ENCODE assay signal across 8 cellular contexts in genomic region chr5:151253604-151253948, GRCh38. TPM values are rescaled to one million over a fixed set of nuclear protein-coding genes. Genes with fewer than 3 reads are reported as not detected.
DNase-seq lines count a peak whose midpoint lies in the region; ATAC-seq, FAIRE-seq and TF ChIP-seq lines count a peak whose summit lies in the region.

No MANE protein-coding gene starts in this region.

- H3K4me1 Mint-ChIP-seq in CD4-positive, CD25-positive, alpha-beta regulatory T cell = peaks cover 9 to 53% (median 35%) of the 10 kb centered on the region in 4 donors

- no peak for ATAC-seq in CD4-positive, CD25-positive, alpha-beta regulatory T cell (ENCODE audit: low read depth in 2 of 2)
- no peak for ATAC-seq in HG02642 (IDR thresholded peaks at IDR 0.05; ENCODE audit: poor library complexity, unreplicated experiment)
- ATAC-seq in HG02840 (IDR thresholded peaks at IDR 0.05; ENCODE audit: low FRiP score, unreplicated experiment) = no peak

- H3K4me3 Mint-ChIP-seq in CD4-positive, CD25-positive, alpha-beta regulatory T cell = peak overlapping the region; percentile 88 to 98 (median 96)

- H3K36me3 ChIP-seq in CD4-positive, CD25-positive, alpha-beta regulatory T cell (ENCODE audit: control insufficient read depth, insufficient read depth, low read length) = no peaks in the 10 kb centered on the region
- H3K36me3 ChIP-seq in OCI-LY1 (ENCODE audit: insufficient read depth, low read length) (peaks cover 6% of the 10 kb centered on the region; the same call in 1 of the 2 replicates), endothelial cell of umbilical vein (ENCODE audit: control insufficient read depth in 2 of 2, extremely low read depth in 1 of 2, insufficient read depth in 2 of 2, low read length in 2 of 2) (no peaks in the 10 kb centered on the region), neuron (ENCODE audit: insufficient read depth, low read length) (no peaks in the 10 kb centered on the region)

- DNase-seq in CD4-positive, CD25-positive, alpha-beta regulatory T cell = no peak
- no peak for DNase-seq in endothelial cell of umbilical vein (ENCODE audit: low read depth, low spot score)
- DNase-seq in NCI-H2227 (lab: John Stamatoyannopoulos, UW; ENCODE audit: unreplicated experiment) = no peak
- no peak for DNase-seq in activated gamma-delta T cell treated with Interleukin-2 at 50 U/mL for 16 hours

- intact Hi-C loops in endothelial cell of umbilical vein (cut with micrococcal nuclease) = loop anchor here (2.0 to 10.0 kb wide), 4 partner anchors 193 to 521 kb away; partner anchors contain the start of genes G3BP1 and SLC36A1

- H3K4me1 ChIP-seq in CD4-positive, CD25-positive, alpha-beta regulatory T cell (ENCODE audit: control insufficient read depth, insufficient read depth, low read length, poor library complexity, severe bottlenecking) = peaks cover 37% of the 10 kb centered on the region
- H3K4me1 ChIP-seq in OCI-LY1 (ENCODE audit: insufficient read depth, low read length, severe bottlenecking) (peaks cover 71% of the 10 kb centered on the region), endothelial cell of umbilical vein (ENCODE audit: control insufficient read depth, extremely low read depth, insufficient read depth, low read length) (peaks cover 5% of the 10 kb centered on the region), neuron (ENCODE audit: insufficient read depth, low read length) (peaks cover 9% of the 10 kb centered on the region)

- no peaks in the 10 kb centered on the region for H3K9me2 ChIP-seq in OCI-LY1 (ENCODE audit: low read depth, low read length)

- H3F3A ChIP-seq in OCI-LY1 (ENCODE audit: insufficient read depth, low read length) = no peaks in the 10 kb centered on the region

- BruUV-seq in endothelial cell of umbilical vein (replicated peaks; lab: Mats Ljungman, UMichigan) = no TSS peak

- peak overlapping the region; percentile 25 for H3K27ac ChIP-seq in CD4-positive, CD25-positive, alpha-beta regulatory T cell (ENCODE audit: insufficient read depth, low read length, poor library complexity, severe bottlenecking)
- peak overlapping the region; percentile 88 for H3K27ac ChIP-seq in OCI-LY1 (ENCODE audit: low read depth, low read length, poor library complexity, severe bottlenecking)
- H3K27ac ChIP-seq in endothelial cell of umbilical vein (ENCODE audit: insufficient read depth, low read depth, low read length) = no peak overlapping the region

- TF ChIP-seq POLR2A in endothelial cell of umbilical vein (IDR thresholded peaks at IDR 0.05; ENCODE audit: low read depth, low read length) = no peak

- H3K79me2 ChIP-seq in OCI-LY1 (ENCODE audit: insufficient read depth, low read length) = peaks cover 43% of the 10 kb centered on the region
- H3K79me2 ChIP-seq in endothelial cell of umbilical vein (ENCODE audit: control insufficient read depth, insufficient read depth, low read length) = no peaks in the 10 kb centered on the region

- H3K4me3 ChIP-seq in CD4-positive, CD25-positive, alpha-beta regulatory T cell (ENCODE audit: low read depth, low read length) = peak overlapping the region; percentile 82
- H3K4me3 ChIP-seq in OCI-LY1 (ENCODE audit: low read depth, low read length, poor library complexity, severe bottlenecking) = peak overlapping the region; percentile 88
- H3K4me3 ChIP-seq in endothelial cell of umbilical vein (replicated peaks in 1 of 3; ENCODE audit: insufficient read depth in 1 of 3, low read depth in 1 of 3, low read length in 3 of 3) = peak overlapping the region in 2 of 3 experiments; percentile 52 to 62
- peak overlapping the region; percentile 76 for H3K4me3 ChIP-seq in neuron (ENCODE audit: low read length)

- no peaks in the 10 kb centered on the region for H4K20me1 ChIP-seq in OCI-LY1 (ENCODE audit: insufficient read depth, low read length)
- no peaks in the 10 kb centered on the region for H4K20me1 ChIP-seq in endothelial cell of umbilical vein (replicated peaks; ENCODE audit: control insufficient read depth, extremely low read depth, insufficient read depth, low read length)

- H3K9me3 Mint-ChIP-seq in CD4-positive, CD25-positive, alpha-beta regulatory T cell = peaks cover 0 to 1% (median 0%) of the 10 kb centered on the region in 7 donors

- H3K9me3 ChIP-seq in CD4-positive, CD25-positive, alpha-beta regulatory T cell (ENCODE audit: control insufficient read depth in 2 of 2, low read length in 2 of 2) = no peaks in the 10 kb centered on the region
- H3K9me3 ChIP-seq in OCI-LY1 (ENCODE audit: low read length) = no peaks in the 10 kb centered on the region
- no peaks in the 10 kb centered on the region for H3K9me3 ChIP-seq in endothelial cell of umbilical vein (replicated peaks; ENCODE audit: control insufficient read depth, insufficient read depth, low read length)
- no peaks in the 10 kb centered on the region for H3K9me3 ChIP-seq in neuron (ENCODE audit: low read length)

- H2AFZ ChIP-seq in OCI-LY1 (ENCODE audit: low read length) (no peak overlapping the region), endothelial cell of umbilical vein (ENCODE audit: low read depth, low read length) (peak overlapping the region; percentile 80), neuron (ENCODE audit: low read depth, low read length) (peak overlapping the region; percentile 69)

- FAIRE-seq in endothelial cell of umbilical vein (lab: Jason Lieb, UNC) = no peak

- POLR2A ChIA-PET in endothelial cell of umbilical vein (lab: Charles Lee) = no interaction called here

- TF ChIP-seq CTCF in OCI-LY1 (IDR thresholded peaks at IDR 0.05; ENCODE audit: low read length) (no peak), endothelial cell of umbilical vein (IDR thresholded peaks at IDR 0.05; ENCODE audit: extremely low read depth in 1 of 2, insufficient read depth in 1 of 2, low read depth in 1 of 2, low read length in 2 of 2) (no peak)

- no peaks in the 10 kb centered on the region for H3K27me3 ChIP-seq in CD4-positive, CD25-positive, alpha-beta regulatory T cell (ENCODE audit: control insufficient read depth, insufficient read depth, low read length)
- H3K27me3 ChIP-seq in OCI-LY1 (ENCODE audit: insufficient read depth, low read length) (no peaks in the 10 kb centered on the region), endothelial cell of umbilical vein (ENCODE audit: control insufficient read depth in 2 of 2, insufficient read depth in 2 of 2, low read length in 2 of 2) (no peaks in the 10 kb centered on the region), neuron (ENCODE audit: insufficient read depth, low read length) (peaks cover under 1% of the 10 kb centered on the region)

- H3K4me2 ChIP-seq in OCI-LY1 (ENCODE audit: low read length) (peak overlapping the region; percentile 88), endothelial cell of umbilical vein (ENCODE audit: insufficient read depth, low read length) (peak overlapping the region; percentile 66)

- dilution Hi-C loops in endothelial cell of umbilical vein (cut with MboI; ENCODE audit: extremely low pct_ligation_motif_present, low sequenced_read_pairs) = no loop called here

- no peaks in the 10 kb centered on the region for H3K36me3 Mint-ChIP-seq in CD4-positive, CD25-positive, alpha-beta regulatory T cell

- H3K27ac Mint-ChIP-seq in CD4-positive, CD25-positive, alpha-beta regulatory T cell = peak overlapping the region; percentile 0 to 97 (median 95)

- H3K9ac ChIP-seq in OCI-LY1 (ENCODE audit: low read length) (peak overlapping the region; percentile 86), endothelial cell of umbilical vein (replicated peaks; ENCODE audit: extremely low read depth, insufficient read depth, low read length) (peak overlapping the region; percentile 58)

- H3K9me1 ChIP-seq in endothelial cell of umbilical vein (replicated peaks; ENCODE audit: control insufficient read depth, extremely low read depth, insufficient read depth, low read length) = no peaks in the 10 kb centered on the region

- CTCF ChIA-PET in endothelial cell of umbilical vein (lab: Charles Lee) = interaction anchor here (1.0 to 3.0 kb wide), 8 partner anchors 11 to 518 kb away, joined by 3 to 28 read pairs (median 9); no protein-coding TSS in a partner anchor

- H3K27me3 Mint-ChIP-seq in CD4-positive, CD25-positive, alpha-beta regulatory T cell = peaks cover 4% of the 10 kb centered on the region

RNA-seq across cellular contexts. Expression of gene GM2A, which starts 0.6 kb away (rescaled TPM):
- 12.0 TPM for total RNA-seq in CD4-positive, CD25-positive, alpha-beta regulatory T cell
- polyA plus RNA-seq in CD4-positive, CD25-positive, alpha-beta regulatory T cell = 1 to 10 TPM; 4.7 to 8.7 (median 6.1) TPM
- 21.2 and 22.5 TPM in 2 replicates for total RNA-seq in endothelial cell of umbilical vein
- 14.0 and 14.4 TPM in 2 replicates for polyA plus RNA-seq in endothelial cell of umbilical vein
- polyA plus RNA-seq in endothelial cell of umbilical vein (2011; cell fraction: cytosol; rRNA removed) = 10.0 and 11.8 TPM in 2 replicates
- polyA plus RNA-seq in endothelial cell of umbilical vein (2011; cell fraction: nucleus; rRNA removed) = 4.3 and 4.7 TPM in 2 replicates
- polyA plus RNA-seq in endothelial cell of umbilical vein (2012) = 16.4 and 17.5 TPM in 2 replicates
- 26.7 and 28.5 TPM in 2 replicates for polyA minus RNA-seq in endothelial cell of umbilical vein
- polyA minus RNA-seq in endothelial cell of umbilical vein (2011; cell fraction: cytosol; rRNA and poly(A)+ RNA removed) = 3.4 TPM
- polyA minus RNA-seq in endothelial cell of umbilical vein (2011; cell fraction: nucleus; rRNA and poly(A)+ RNA removed) = 3.2 and 3.5 TPM in 2 replicates

RNA-seq across cellular contexts. Expression of gene CCDC69, which starts 29.7 kb away (rescaled TPM):
- total RNA-seq in CD4-positive, CD25-positive, alpha-beta regulatory T cell = 104 TPM
- 10 to 100 TPM; 78.2 to 97.0 (median 87.7) TPM for polyA plus RNA-seq in CD4-positive, CD25-positive, alpha-beta regulatory T cell
- 4.3 and 4.5 TPM in 2 replicates for total RNA-seq in endothelial cell of umbilical vein
- 4.0 and 4.1 TPM in 2 replicates for polyA plus RNA-seq in endothelial cell of umbilical vein
- polyA plus RNA-seq in endothelial cell of umbilical vein (2011; cell fraction: cytosol; rRNA removed) = 5.0 and 5.3 TPM in 2 replicates
- polyA plus RNA-seq in endothelial cell of umbilical vein (2011; cell fraction: nucleus; rRNA removed) = 1.9 and 2.0 TPM in 2 replicates
- 5.4 and 10.0 TPM in 2 replicates for polyA plus RNA-seq in endothelial cell of umbilical vein (2012)
- 5.6 and 7.5 TPM in 2 replicates for polyA minus RNA-seq in endothelial cell of umbilical vein
- polyA minus RNA-seq in endothelial cell of umbilical vein (2011; cell fraction: cytosol; rRNA and poly(A)+ RNA removed) = not detected
- polyA minus RNA-seq in endothelial cell of umbilical vein (2011; cell fraction: nucleus; rRNA and poly(A)+ RNA removed) = 1.2 and 1.5 TPM in 2 replicates

RNA-seq across cellular contexts. Expression of gene SLC36A3, which starts 50.0 kb away (rescaled TPM):
- total RNA-seq in CD4-positive, CD25-positive, alpha-beta regulatory T cell = not detected
- polyA plus RNA-seq in CD4-positive, CD25-positive, alpha-beta regulatory T cell = not detected
- not detected in 2 replicates for total RNA-seq in endothelial cell of umbilical vein
- polyA plus RNA-seq in endothelial cell of umbilical vein = not detected in 2 replicates
- not detected in 2 replicates for polyA plus RNA-seq in endothelial cell of umbilical vein (2011; cell fraction: cytosol; rRNA removed)
- polyA plus RNA-seq in endothelial cell of umbilical vein (2011; cell fraction: nucleus; rRNA removed) = not detected in 2 replicates
- not detected in 2 replicates for polyA plus RNA-seq in endothelial cell of umbilical vein (2012)
- polyA minus RNA-seq in endothelial cell of umbilical vein = not detected in 2 replicates
- not detected for polyA minus RNA-seq in endothelial cell of umbilical vein (2011; cell fraction: cytosol; rRNA and poly(A)+ RNA removed)
- polyA minus RNA-seq in endothelial cell of umbilical vein (2011; cell fraction: nucleus; rRNA and poly(A)+ RNA removed) = not detected in 2 replicates

Comparison
In these comparisons a context has a peak if more than half of its experiments do, and no peak if none do; other contexts are left out.
1. RNA of gene CCDC69, which starts 29.7 kb away (total RNA-seq): 104 TPM in CD4-positive, CD25-positive, alpha-beta regulatory T cell (single experiment); 4.3 to 4.5 TPM in endothelial cell of umbilical vein; every median in the first group is over 10 times any median in the second.
2. Peak in every context shown above with its lines, with median percentiles within 50 percentile points of each other: H3K4me3 ChIP-seq.